ENCODE assay signal across 24 cellular contexts in genomic region chr10:102850025-102850518, GRCh38. TPM values are rescaled to one million over a fixed set of nuclear protein-coding genes. Genes with fewer than 3 reads are reported as not detected.
"Had no signal": no experiment of that assay in that cellular context is flagged by ENCODE, and none has a peak within 500 bp of the region (broad histone marks: within the 10 kb centered on the region; RNA-seq: fewer than 3 reads in every experiment).

No MANE protein-coding gene starts in this region.

- ATAC-seq: activated CD4-positive, CD25-positive, alpha-beta regulatory T cell treated with anti-CD3 and anti-CD28 coated beads, Interleukin-2, amount 50 U/mL, for 24 hours; activated CD8-positive, alpha-beta T cell treated with anti-CD3 and anti-CD28 coated beads, Interleukin-2, amount 10 ng/mL, durations not matched to agents 7 days and 5 days; activated naive CD8-positive, alpha-beta T cell treated with anti-CD3 and anti-CD28 coated beads, Interleukin-2, amount 50 U/mL, for 24 hours had no signal

- H3K36me3 Mint-ChIP-seq: brain had no signal

- H3K27me3 Mint-ChIP-seq: activated CD4-positive, alpha-beta T cell treated with anti-CD3 and anti-CD28 coated beads, Interleukin-2, amount 10 ng/mL, durations not matched to agents 7 days and 5 days; activated naive CD8-positive, alpha-beta T cell treated with anti-CD3 and anti-CD28 coated beads, Interleukin-2, amount 50 U/mL, for 24 hours; activated T-cell treated with anti-CD3 and anti-CD28 coated beads, Interleukin-2, amount 50 U/mL, for 24 hours; central memory CD8-positive, alpha-beta T cell had no signal

- H3K4me3 Mint-ChIP-seq: activated CD4-positive, alpha-beta T cell treated with anti-CD3 and anti-CD28 coated beads, Interleukin-2, amount 10 ng/mL, durations not matched to agents 7 days and 5 days; activated CD8-positive, alpha-beta T cell treated with anti-CD3 and anti-CD28 coated beads, Interleukin-2, amount 10 ng/mL, durations not matched to agents 7 days and 5 days; activated naive CD8-positive, alpha-beta T cell treated with anti-CD3 and anti-CD28 coated beads, Interleukin-2, amount 50 U/mL, for 24 hours; activated T-cell treated with anti-CD3 and anti-CD28 coated beads, Interleukin-2, amount 50 U/mL, for 24 hours; central memory CD8-positive, alpha-beta T cell had no signal

- H3K4me3 ChIP-seq: coronary artery, thyroid gland had no signal

- H3K9me3 Mint-ChIP-seq: activated CD4-positive, alpha-beta T cell treated with anti-CD3 and anti-CD28 coated beads, Interleukin-2, amount 10 ng/mL, durations not matched to agents 7 days and 5 days; activated naive CD8-positive, alpha-beta T cell treated with anti-CD3 and anti-CD28 coated beads, Interleukin-2, amount 50 U/mL, for 24 hours; activated T-cell treated with anti-CD3 and anti-CD28 coated beads, Interleukin-2, amount 50 U/mL, for 24 hours; activated T-helper 2 cell treated with anti-CD3 and anti-CD28 coated beads, Interferon-gamma antibody, Interleukin-2, Interleukin-4, amounts not matched to agents 10 μg/mL and 5 μg/mL and 100 μg/mL, durations not matched to agents 14 hours and 24 hours and 36 hours; central memory CD8-positive, alpha-beta T cell had no signal

- DNase-seq: activated CD4-positive, alpha-beta T cell treated with anti-CD3 and anti-CD28 coated beads, Interleukin-2, amount 10 ng/mL, durations not matched to agents 7 days and 5 days; activated CD8-positive, alpha-beta T cell treated with anti-CD3 and anti-CD28 coated beads, Interleukin-2, amount 10 ng/mL, durations not matched to agents 7 days and 5 days; activated naive CD4-positive, alpha-beta T cell treated with Interleukin-2 at 50 U/mL for 16 hours; activated naive CD8-positive, alpha-beta T cell treated with anti-CD3 and anti-CD28 coated beads, Interleukin-2, amount 50 U/mL, for 24 hours; activated T-cell treated with anti-CD3 and anti-CD28 coated beads, Interleukin-2, amount 50 U/mL, for 24 hours; anterior cingulate cortex; effector CD4-positive, alpha-beta T cell; hypothalamus; islet precursor cell; occipital lobe; retina; stimulated activated CD4-positive, alpha-beta T cell treated with anti-CD3 and anti-CD28 coated beads, Interleukin-12 subunit alpha, Interleukin-12 subunit beta, amount 100 ng/mL, for 4 hours; stimulated activated CD4-positive, alpha-beta T cell treated with anti-CD3 and anti-CD28 coated beads, Interleukin-1b, Interleukin-23, amount 100 ng/mL, for 48 hours; stimulated activated naive CD4-positive, alpha-beta T cell treated with Interleukin-2 at 50 U/mL for 16 hours; thyroid gland had no signal

- H3K27ac Mint-ChIP-seq: activated CD4-positive, alpha-beta T cell treated with anti-CD3 and anti-CD28 coated beads, Interleukin-2, amount 10 ng/mL, durations not matched to agents 7 days and 5 days; activated CD8-positive, alpha-beta T cell treated with anti-CD3 and anti-CD28 coated beads, Interleukin-2, amount 10 ng/mL, durations not matched to agents 7 days and 5 days; activated naive CD8-positive, alpha-beta T cell treated with anti-CD3 and anti-CD28 coated beads, Interleukin-2, amount 50 U/mL, for 24 hours; activated T-cell treated with anti-CD3 and anti-CD28 coated beads, Interleukin-2, amount 50 U/mL, for 24 hours; activated T-helper 2 cell treated with anti-CD3 and anti-CD28 coated beads, Interferon-gamma antibody, Interleukin-2, Interleukin-4, amounts not matched to agents 10 μg/mL and 5 μg/mL and 100 μg/mL, durations not matched to agents 14 hours and 24 hours and 36 hours had no signal

RNA-seq across cellular contexts. Expression of gene CYP17A1, which starts 12.9 kb away (rescaled TPM):
- total RNA-seq: activated CD4-positive, alpha-beta T cell treated with anti-CD3 and anti-CD28 coated beads, Interleukin-2, amount 10 ng/mL, durations not matched to agents 7 days and 5 days; activated CD8-positive, alpha-beta T cell treated with anti-CD3 and anti-CD28 coated beads, Interleukin-2, amount 10 ng/mL, durations not matched to agents 7 days and 5 days; activated T-helper 2 cell treated with anti-CD3 and anti-CD28 coated beads, Interferon-gamma antibody, Interleukin-2, Interleukin-4, amounts not matched to agents 10 μg/mL and 5 μg/mL and 100 μg/mL, durations not matched to agents 14 hours and 24 hours and 36 hours; fibroblast of lung; frontal cortex; occipital lobe; subcutaneous adipose tissue; T-helper 2 cell treated with Interferon-gamma antibody and Interleukin-4, amounts not matched to agents 100 ng/mL and 5 ng/mL, for 36 hours had no signal
